ENCODE assay signal across 17 cellular contexts in the genomic region with DNA sequence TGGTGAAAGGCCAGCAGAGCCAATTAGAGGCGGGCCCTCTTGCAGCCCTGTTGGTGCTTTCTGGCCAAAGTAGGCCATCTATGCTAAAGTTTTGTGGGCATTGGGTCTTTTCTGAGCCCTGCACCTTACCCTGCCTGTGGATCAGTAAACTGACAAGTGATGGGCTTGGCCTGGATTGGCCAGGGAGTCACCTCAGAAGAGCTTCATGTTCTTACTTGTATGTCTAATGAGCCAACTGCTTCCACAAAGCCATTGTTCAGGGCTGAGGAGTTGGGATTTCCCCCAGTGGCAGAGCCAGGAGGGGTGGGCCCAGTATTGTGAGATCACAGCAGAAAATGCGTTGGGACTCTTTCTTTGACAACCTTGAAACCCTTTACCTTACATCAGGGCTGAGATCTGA.
"Had no signal": no experiment of that assay in that cellular context is flagged by ENCODE, and none has a peak within 500 bp of the region (broad histone marks: within the 10 kb centered on the region; RNA-seq: fewer than 3 reads in every experiment).

No MANE protein-coding gene starts in this region.

- H3K27me3 ChIP-seq: thyroid gland, uterus had no signal

- H3K27me3 Mint-ChIP-seq: activated CD4-positive, alpha-beta T cell treated with anti-CD3 and anti-CD28 coated beads for 36 hours; activated CD8-positive, alpha-beta T cell treated with anti-CD3 and anti-CD28 coated beads for 36 hours; activated naive CD8-positive, alpha-beta T cell; brain; natural killer cell treated with Interleukin-12 subunit alpha and Interleukin-12 subunit beta and Interleukin-15 and Interleukin-18, amount 100 ng/mL, for 72 hours; stimulated activated memory B cell treated with anti-CD40 and anti-IgM and Interleukin-4, amounts not matched to agents 10 μg/mL and 1 μg/mL and 100 μg/mL, for 72 hours had no signal

- H3K4me1 ChIP-seq: thyroid gland, uterus had no signal

- DNase-seq: activated CD4-positive, alpha-beta T cell treated with anti-CD3 and anti-CD28 coated beads for 36 hours; activated CD8-positive, alpha-beta T cell treated with anti-CD3 and anti-CD28 coated beads for 36 hours; activated gamma-delta T cell treated with Interleukin-2 at 50 U/mL for 16 hours; activated T-cell treated with anti-CD3 and anti-CD28 coated beads, Interleukin-2, amount 50 U/mL, for 4 hours; amygdala; cerebellar nuclear complex; effector memory CD4-positive, alpha-beta T cell; hippocampal formation; kidney glomerular epithelial cell; stimulated activated CD4-positive, alpha-beta T cell treated with anti-CD3 and anti-CD28 coated beads, Interleukin-2, amount 100 ng/mL, for 48 hours; T-helper 2 cell; thyroid gland; uterus had no signal

- H3K36me3 ChIP-seq: thyroid gland, uterus had no signal

- H3K27ac ChIP-seq: thyroid gland, uterus had no signal

- H3K4me3 ChIP-seq: thyroid gland, uterus had no signal

- H3K36me3 Mint-ChIP-seq: activated naive CD8-positive, alpha-beta T cell; natural killer cell treated with Interleukin-12 subunit alpha and Interleukin-12 subunit beta and Interleukin-15 and Interleukin-18, amount 100 ng/mL, for 72 hours; stimulated activated memory B cell treated with anti-CD40 and anti-IgM and Interleukin-4, amounts not matched to agents 10 μg/mL and 1 μg/mL and 100 μg/mL, for 72 hours had no signal

- H3K27ac Mint-ChIP-seq: activated CD4-positive, alpha-beta T cell treated with anti-CD3 and anti-CD28 coated beads for 36 hours; activated CD8-positive, alpha-beta T cell treated with anti-CD3 and anti-CD28 coated beads for 36 hours; activated naive CD8-positive, alpha-beta T cell; natural killer cell treated with Interleukin-12 subunit alpha and Interleukin-12 subunit beta and Interleukin-15 and Interleukin-18, amount 100 ng/mL, for 72 hours; stimulated activated memory B cell treated with anti-CD40 and anti-IgM and Interleukin-4, amounts not matched to agents 10 μg/mL and 1 μg/mL and 100 μg/mL, for 72 hours had no signal

- H3K9me3 Mint-ChIP-seq: activated CD8-positive, alpha-beta T cell treated with anti-CD3 and anti-CD28 coated beads for 36 hours; natural killer cell treated with Interleukin-12 subunit alpha and Interleukin-12 subunit beta and Interleukin-15 and Interleukin-18, amount 100 ng/mL, for 72 hours had no signal

- ATAC-seq: activated CD4-positive, alpha-beta T cell treated with anti-CD3 and anti-CD28 coated beads for 36 hours; activated CD8-positive, alpha-beta T cell treated with anti-CD3 and anti-CD28 coated beads for 36 hours; activated T-cell treated with anti-CD3 and anti-CD28 coated beads, Interleukin-2, amount 50 U/mL, for 4 hours; natural killer cell treated with Interleukin-12 subunit alpha and Interleukin-12 subunit beta and Interleukin-15 and Interleukin-18, amount 100 ng/mL, for 72 hours; stimulated activated memory B cell treated with anti-CD40 and anti-IgM and Interleukin-4, amounts not matched to agents 10 μg/mL and 1 μg/mL and 100 μg/mL, for 72 hours had no signal

- H3K4me3 Mint-ChIP-seq: activated CD4-positive, alpha-beta T cell treated with anti-CD3 and anti-CD28 coated beads for 36 hours; activated CD8-positive, alpha-beta T cell treated with anti-CD3 and anti-CD28 coated beads for 36 hours; activated naive CD8-positive, alpha-beta T cell; activated T-cell treated with anti-CD3 and anti-CD28 coated beads, Interleukin-2, amount 50 U/mL, for 4 hours; brain; natural killer cell treated with Interleukin-12 subunit alpha and Interleukin-12 subunit beta and Interleukin-15 and Interleukin-18, amount 100 ng/mL, for 72 hours; stimulated activated memory B cell treated with anti-CD40 and anti-IgM and Interleukin-4, amounts not matched to agents 10 μg/mL and 1 μg/mL and 100 μg/mL, for 72 hours had no signal

- H3K9me3 ChIP-seq: thyroid gland, uterus had no signal
